1 cellular context compared by ENCODE assay signal in genomic region chr6:32175711-32176475, GRCh38.
TF ChIP-seq lines count a peak whose summit lies in the region.

AGPAT1 (minus strand) TSS chr6:32176084; CDS start chr6:32171496, 4,588 bp downstream.

TF ChIP-seq in A549, 52 proteins besides CTCF, POLR2A, EP300 and RAD21 (continued from another document):
- TF ChIP-seq, protein P1, sequence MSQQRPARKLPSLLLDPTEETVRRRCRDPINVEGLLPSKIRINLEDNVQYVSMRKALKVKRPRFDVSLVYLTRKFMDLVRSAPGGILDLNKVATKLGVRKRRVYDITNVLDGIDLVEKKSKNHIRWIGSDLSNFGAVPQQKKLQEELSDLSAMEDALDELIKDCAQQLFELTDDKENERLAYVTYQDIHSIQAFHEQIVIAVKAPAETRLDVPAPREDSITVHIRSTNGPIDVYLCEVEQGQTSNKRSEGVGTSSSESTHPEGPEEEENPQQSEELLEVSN (IDR thresholded peaks at IDR 0.05; ENCODE audit: borderline replicate concordance, low read depth): no peak
- no peak for TF ChIP-seq HOXB5 (CRISPR knock-in tag; IDR thresholded peaks at IDR 0.05)
- TF ChIP-seq, protein P2, sequence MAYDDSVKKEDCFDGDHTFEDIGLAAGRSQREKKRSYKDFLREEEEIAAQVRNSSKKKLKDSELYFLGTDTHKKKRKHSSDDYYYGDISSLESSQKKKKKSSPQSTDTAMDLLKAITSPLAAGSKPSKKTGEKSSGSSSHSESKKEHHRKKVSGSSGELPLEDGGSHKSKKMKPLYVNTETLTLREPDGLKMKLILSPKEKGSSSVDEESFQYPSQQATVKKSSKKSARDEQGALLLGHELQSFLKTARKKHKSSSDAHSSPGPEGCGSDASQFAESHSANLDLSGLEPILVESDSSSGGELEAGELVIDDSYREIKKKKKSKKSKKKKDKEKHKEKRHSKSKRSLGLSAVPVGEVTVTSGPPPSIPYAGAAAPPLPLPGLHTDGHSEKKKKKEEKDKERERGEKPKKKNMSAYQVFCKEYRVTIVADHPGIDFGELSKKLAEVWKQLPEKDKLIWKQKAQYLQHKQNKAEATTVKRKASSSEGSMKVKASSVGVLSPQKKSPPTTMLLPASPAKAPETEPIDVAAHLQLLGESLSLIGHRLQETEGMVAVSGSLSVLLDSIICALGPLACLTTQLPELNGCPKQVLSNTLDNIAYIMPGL (CRISPR knock-in tag; IDR thresholded peaks at IDR 0.05; ENCODE audit: borderline replicate concordance): no peak
